In the genomic region with DNA sequence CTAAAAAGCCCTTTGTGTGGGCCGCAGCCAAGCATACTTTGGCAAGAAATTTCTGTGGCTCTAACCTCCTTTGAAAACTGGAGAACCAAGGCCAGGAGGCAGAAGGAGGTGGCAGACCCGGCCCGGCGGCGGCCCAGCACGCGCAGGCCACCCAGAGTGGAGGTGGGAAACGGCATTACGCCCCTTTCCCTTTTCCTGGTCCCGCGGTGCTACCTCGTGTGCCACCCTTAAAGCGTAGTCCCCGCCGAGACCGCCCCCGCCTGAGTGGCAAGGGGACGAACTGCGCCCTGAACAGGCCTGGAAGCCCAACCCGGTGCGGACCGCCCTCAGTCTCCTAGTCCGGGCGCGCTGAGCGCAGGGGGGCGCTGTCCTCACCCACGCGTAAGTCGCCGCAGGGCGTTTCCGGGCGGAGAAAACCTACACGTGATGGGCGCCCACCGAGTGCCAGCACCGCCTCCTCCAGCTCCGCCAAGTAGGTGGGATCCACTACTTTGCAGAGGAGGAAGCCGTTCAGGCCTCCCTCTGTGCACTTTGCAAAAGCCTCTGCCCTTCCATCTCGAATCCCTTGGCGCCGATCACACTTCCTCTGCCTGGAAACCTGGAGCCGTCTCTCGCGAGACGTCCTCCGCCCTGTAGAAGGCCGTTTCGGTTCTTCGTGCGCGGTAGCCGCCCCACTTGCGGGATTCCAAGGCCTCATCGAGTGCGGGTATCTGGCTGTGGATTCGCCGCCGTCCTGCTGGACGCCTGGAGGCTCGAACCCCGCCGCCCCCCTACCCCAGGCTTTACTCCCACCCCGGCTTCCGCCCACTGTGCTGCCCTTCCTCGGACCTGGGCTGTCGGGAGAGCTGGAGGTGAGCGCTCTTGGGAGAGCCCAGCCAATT, we compare ENCODE assay signal across 1 cellular context.
TF ChIP-seq lines count a peak whose summit lies in the region.

A gene with protein sequence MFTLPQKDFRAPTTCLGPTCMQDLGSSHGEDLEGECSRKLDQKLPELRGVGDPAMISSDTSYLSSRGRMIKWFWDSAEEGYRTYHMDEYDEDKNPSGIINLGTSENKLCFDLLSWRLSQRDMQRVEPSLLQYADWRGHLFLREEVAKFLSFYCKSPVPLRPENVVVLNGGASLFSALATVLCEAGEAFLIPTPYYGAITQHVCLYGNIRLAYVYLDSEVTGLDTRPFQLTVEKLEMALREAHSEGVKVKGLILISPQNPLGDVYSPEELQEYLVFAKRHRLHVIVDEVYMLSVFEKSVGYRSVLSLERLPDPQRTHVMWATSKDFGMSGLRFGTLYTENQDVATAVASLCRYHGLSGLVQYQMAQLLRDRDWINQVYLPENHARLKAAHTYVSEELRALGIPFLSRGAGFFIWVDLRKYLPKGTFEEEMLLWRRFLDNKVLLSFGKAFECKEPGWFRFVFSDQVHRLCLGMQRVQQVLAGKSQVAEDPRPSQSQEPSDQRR (plus strand): TSS at position 420 of the 881 bp plus-strand sequence. CDS start 1,358 bp downstream, outside the sequence.

TF ChIP-seq in HEK293, 187 proteins besides CTCF, POLR2A, EP300 and RAD21 (continued from another document):
- TF ChIP-seq ZNF513 (tag by site-specific recombination; IDR thresholded peaks at IDR 0.05) (no peak), ZNF266 (tag by site-specific recombination; IDR thresholded peaks at IDR 0.05; ENCODE audit: low read depth) (no peak), ZNF596 (tag by site-specific recombination; IDR thresholded peaks at IDR 0.05) (no peak), ZNF433 (tag by site-specific recombination; IDR thresholded peaks at IDR 0.05; ENCODE audit: low read depth) (no peak), ZNF148 (tag by site-specific recombination; IDR thresholded peaks at IDR 0.05; ENCODE audit: borderline replicate concordance) (no peak)
TF ChIP-seq in HEK293: peak in this region for 39.
